Comparison of ENCODE assay signal across 18 cellular contexts in genomic region chr2:98866033-98866432, GRCh38.
DNase-seq lines count a peak whose midpoint lies in the region; ATAC-seq and TF ChIP-seq lines count a peak whose summit lies in the region.
"Had no signal": no experiment of that assay in that cellular context is flagged by ENCODE, and none has a peak within 500 bp of the region (broad histone marks: within the 10 kb centered on the region; RNA-seq: fewer than 3 reads in every experiment).

No MANE protein-coding gene starts in this region.

- intact Hi-C loops in activated T-helper 2 cell treated with anti-CD3 and anti-CD28 coated beads, Interferon-gamma antibody, Interleukin-2, Interleukin-4, amounts not matched to agents 10 μg/mL and 5 μg/mL and 100 μg/mL, durations not matched to agents 14 hours and 24 hours and 36 hours (cut with micrococcal nuclease): no loop called here

- H3K27me3 ChIP-seq in ACC112 (ENCODE audit: insufficient read depth, low read length) (no peaks in the 10 kb centered on the region), osteoblast (ENCODE audit: insufficient read depth, low read length) (no peaks in the 10 kb centered on the region)

- H4K20me1 ChIP-seq in osteoblast (ENCODE audit: insufficient read depth, low read length): no peaks in the 10 kb centered on the region

- H3K27ac ChIP-seq in ACC112 (ENCODE audit: low read depth, low read length) (peak overlapping the region; percentile 78), RWPE1 (peak overlapping the region; percentile 89), osteoblast (ENCODE audit: low read depth, low read length) (peak overlapping the region; percentile 26)

- H2AFZ ChIP-seq in ACC112 (ENCODE audit: low read length, unreplicated experiment) (peak overlapping the region; percentile 21), osteoblast (ENCODE audit: low read length) (no peak overlapping the region)

- H3K36me3 Mint-ChIP-seq in activated T-helper 2 cell treated with anti-CD3 and anti-CD28 coated beads, Interferon-gamma antibody, Interleukin-2, Interleukin-4, amounts not matched to agents 10 μg/mL and 5 μg/mL and 100 μg/mL, durations not matched to agents 14 hours and 24 hours and 36 hours (ENCODE audit: low read depth): no peaks in the 10 kb centered on the region
- H3K36me3 Mint-ChIP-seq: CD4-positive, CD25-positive, alpha-beta regulatory T cell had no signal

- no peaks in the 10 kb centered on the region for H3K4me1 Mint-ChIP-seq in activated T-helper 2 cell treated with anti-CD3 and anti-CD28 coated beads, Interferon-gamma antibody, Interleukin-2, Interleukin-4, amounts not matched to agents 10 μg/mL and 5 μg/mL and 100 μg/mL, durations not matched to agents 14 hours and 24 hours and 36 hours (ENCODE audit: low read depth)

- peaks cover 15% of the 10 kb centered on the region for H3K27me3 Mint-ChIP-seq in activated T-helper 2 cell treated with anti-CD3 and anti-CD28 coated beads, Interferon-gamma antibody, Interleukin-2, Interleukin-4, amounts not matched to agents 10 μg/mL and 5 μg/mL and 100 μg/mL, durations not matched to agents 14 hours and 24 hours and 36 hours (ENCODE audit: low read depth)
- H3K27me3 Mint-ChIP-seq: CD4-positive, CD25-positive, alpha-beta regulatory T cell had no signal

- CTCF ChIA-PET in RWPE1 (lab: Yijun Ruan, JAX): interaction anchor here (0.6 kb wide), 1 partner anchor 29 kb away, joined by 3 read pairs; no protein-coding TSS in a partner anchor

- H3K4me3 ChIP-seq in ACC112 (ENCODE audit: low read depth, low read length) (no peak overlapping the region), osteoblast (ENCODE audit: insufficient read depth, low read length) (no peak overlapping the region)

- H3K4me1 ChIP-seq in ACC112 (ENCODE audit: control insufficient read depth, insufficient read depth, low read length, unreplicated experiment) (peaks cover 42% of the 10 kb centered on the region), osteoblast (ENCODE audit: insufficient read depth, low read length) (peaks cover 15% of the 10 kb centered on the region)

- no peak overlapping the region for H3K27ac Mint-ChIP-seq in activated T-helper 2 cell treated with anti-CD3 and anti-CD28 coated beads, Interferon-gamma antibody, Interleukin-2, Interleukin-4, amounts not matched to agents 10 μg/mL and 5 μg/mL and 100 μg/mL, durations not matched to agents 14 hours and 24 hours and 36 hours
- H3K27ac Mint-ChIP-seq: CD4-positive, CD25-positive, alpha-beta regulatory T cell had no signal

- no peak for ATAC-seq in GM19463 (IDR thresholded peaks at IDR 0.05; ENCODE audit: unreplicated experiment)
- ATAC-seq: Panc1 had no signal

- H3K4me3 Mint-ChIP-seq in activated T-helper 2 cell treated with anti-CD3 and anti-CD28 coated beads, Interferon-gamma antibody, Interleukin-2, Interleukin-4, amounts not matched to agents 10 μg/mL and 5 μg/mL and 100 μg/mL, durations not matched to agents 14 hours and 24 hours and 36 hours (ENCODE audit: low read depth): no peak overlapping the region
- H3K4me3 Mint-ChIP-seq: CD4-positive, CD25-positive, alpha-beta regulatory T cell had no signal

- TF ChIP-seq CTCF in RWPE1 (conservative IDR thresholded peaks at IDR 0.05; ENCODE audit: low read depth): no peak
- TF ChIP-seq CTCF in osteoblast (IDR thresholded peaks at IDR 0.05; ENCODE audit: extremely low read depth, low read depth, low read length): no peak

- H3K79me2 ChIP-seq in ACC112 (ENCODE audit: control insufficient read depth, insufficient read depth, low read length, unreplicated experiment): no peaks in the 10 kb centered on the region
- H3K79me2 ChIP-seq in osteoblast (ENCODE audit: insufficient read depth, low read length): no peaks in the 10 kb centered on the region

- DNase-seq in RWPE1 (ENCODE audit: low spot score) (no peak), dermis blood vessel endothelial cell (peak; percentile 24), osteoblast (ENCODE audit: insufficient read length, low spot score, missing footprints) (no peak), ureter (ENCODE audit: low spot score) (no peak), NCI-H1092 treated with DMSO at 0.1 percent for 48 hours (lab: John Stamatoyannopoulos, UW) (no peak)
- no peak for DNase-seq in activated T-helper 2 cell treated with anti-CD3 and anti-CD28 coated beads, Interferon-gamma antibody, Interleukin-2, Interleukin-4, amounts not matched to agents 10 μg/mL and 5 μg/mL and 100 μg/mL, durations not matched to agents 14 hours and 24 hours and 36 hours (ENCODE audit: low spot score)
- DNase-seq: CD4-positive, CD25-positive, alpha-beta regulatory T cell; DMS79 treated with DMSO at 0.1 percent for 48 hours; GDM1; KBM-7; NCI-H1092; NCI-H1694; NCI-H446; NCI-H774; SHP77 had no signal

- H3K9me3 Mint-ChIP-seq in activated T-helper 2 cell treated with anti-CD3 and anti-CD28 coated beads, Interferon-gamma antibody, Interleukin-2, Interleukin-4, amounts not matched to agents 10 μg/mL and 5 μg/mL and 100 μg/mL, durations not matched to agents 14 hours and 24 hours and 36 hours: peaks cover 10% of the 10 kb centered on the region

- no peaks in the 10 kb centered on the region for H3K36me3 ChIP-seq in ACC112 (ENCODE audit: insufficient read depth, low read length)
- H3K36me3 ChIP-seq in osteoblast (ENCODE audit: insufficient read depth, low read length): no peaks in the 10 kb centered on the region

- POLR2A ChIA-PET in RWPE1 (lab: Yijun Ruan, JAX; ENCODE audit: low non-redundant PET): no interaction called here

- H3K4me2 ChIP-seq in osteoblast (ENCODE audit: insufficient read depth, low read length): no peak overlapping the region

- no peaks in the 10 kb centered on the region for H3K9me3 ChIP-seq in osteoblast (ENCODE audit: low read depth, low read length)

Comparison
In these comparisons a context has a peak if more than half of its experiments do, and no peak if none do; other contexts are left out.
1. H3K27ac ChIP-seq: peak in every context shown above with its lines; median percentile 89 in RWPE1; 78 in ACC112; 26 in osteoblast.